Comparison of ENCODE assay signal across 14 cellular contexts in the genomic region with DNA sequence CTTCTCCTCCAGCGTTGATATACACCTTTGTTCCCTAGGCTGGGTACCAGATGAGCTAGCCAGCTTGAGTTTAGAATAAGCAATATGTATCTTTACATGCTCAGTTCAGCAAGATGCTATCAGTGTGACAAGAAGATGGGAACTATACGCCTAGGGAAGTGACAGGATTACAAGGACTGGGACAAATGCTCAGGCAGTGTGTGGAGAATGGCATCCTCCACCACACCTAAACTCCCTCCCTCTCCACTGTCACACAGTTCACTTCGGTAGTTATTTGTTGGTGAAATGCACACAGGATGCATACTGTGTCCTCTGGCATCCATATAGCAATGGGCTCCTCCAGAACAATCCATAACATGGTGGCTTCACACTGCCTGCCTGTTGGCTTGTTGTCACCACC. TPM values are rescaled to one million over a fixed set of nuclear protein-coding genes. Genes with fewer than 3 reads are reported as not detected.
DNase-seq lines count a peak whose midpoint lies in the region; ATAC-seq and TF ChIP-seq lines count a peak whose summit lies in the region.
"Had no signal": no experiment of that assay in that cellular context is flagged by ENCODE, and none has a peak within 500 bp of the region (broad histone marks: within the 10 kb centered on the region; RNA-seq: fewer than 3 reads in every experiment).

No MANE protein-coding gene starts in this region.

- H3K9me3 Mint-ChIP-seq in activated CD4-positive, alpha-beta T cell treated with anti-CD3 and anti-CD28 coated beads for 36 hours (ENCODE audit: low read depth), result peaks cover 18% of the 10 kb centered on the region
- no peaks in the 10 kb centered on the region for H3K9me3 Mint-ChIP-seq in activated naive CD8-positive, alpha-beta T cell (ENCODE audit: low read depth)
- H3K9me3 Mint-ChIP-seq in activated naive CD8-positive, alpha-beta T cell treated with anti-CD3 and anti-CD28 coated beads for 36 hours, result peaks cover 21% of the 10 kb centered on the region
- H3K9me3 Mint-ChIP-seq in activated T-helper 1 cell treated with anti-CD3 and anti-CD28 coated beads, Interleukin-12 subunit alpha, Interleukin-12 subunit beta, Interleukin-2, Interleukin-4 antibody, amounts not matched to agents 30 ng/mL and 10 ng/mL and 1 ng/mL, durations not matched to agents 14 hours and 24 hours and 36 hours, result peaks cover 32% of the 10 kb centered on the region
- peaks cover 3% of the 10 kb centered on the region for H3K9me3 Mint-ChIP-seq in stimulated activated memory B cell treated with anti-CD40 and anti-IgM and Interleukin-4, amounts not matched to agents 10 μg/mL and 1 μg/mL and 100 μg/mL, for 72 hours

- no peak overlapping the region for H3K4me3 ChIP-seq in brain microvascular endothelial cell (ENCODE audit: low read depth, low read length)

- intact Hi-C loops in activated CD4-positive, alpha-beta T cell treated with anti-CD3 and anti-CD28 coated beads for 36 hours (cut with DNase I, micrococcal nuclease), result no loop called here
- intact Hi-C loops in activated T-helper 1 cell treated with anti-CD3 and anti-CD28 coated beads, Interleukin-12 subunit alpha, Interleukin-12 subunit beta, Interleukin-2, Interleukin-4 antibody, amounts not matched to agents 30 ng/mL and 10 ng/mL and 1 ng/mL, durations not matched to agents 14 hours and 24 hours and 36 hours (cut with micrococcal nuclease), result no loop called here

- H3K27ac Mint-ChIP-seq in activated CD4-positive, alpha-beta T cell treated with anti-CD3 and anti-CD28 coated beads for 36 hours, result peak overlapping the region; percentile 15
- H3K27ac Mint-ChIP-seq in activated naive CD8-positive, alpha-beta T cell, result peak overlapping the region; percentile 79
- no peak overlapping the region for H3K27ac Mint-ChIP-seq in activated naive CD8-positive, alpha-beta T cell treated with anti-CD3 and anti-CD28 coated beads for 36 hours
- H3K27ac Mint-ChIP-seq in activated T-helper 1 cell treated with anti-CD3 and anti-CD28 coated beads, Interleukin-12 subunit alpha, Interleukin-12 subunit beta, Interleukin-2, Interleukin-4 antibody, amounts not matched to agents 30 ng/mL and 10 ng/mL and 1 ng/mL, durations not matched to agents 14 hours and 24 hours and 36 hours, result no peak overlapping the region
- peak overlapping the region; percentile 10 for H3K27ac Mint-ChIP-seq in stimulated activated memory B cell treated with anti-CD40 and anti-IgM and Interleukin-4, amounts not matched to agents 10 μg/mL and 1 μg/mL and 100 μg/mL, for 72 hours

- DNase-seq in activated CD4-positive, alpha-beta T cell treated with anti-CD3 and anti-CD28 coated beads for 36 hours, result no peak
- DNase-seq in activated CD4-positive, alpha-beta T cell treated with anti-CD3 and anti-CD28 coated beads, Interleukin-2, amount 50 U/mL, for 1 hour, result no peak
- no peak for DNase-seq in activated naive CD8-positive, alpha-beta T cell treated with anti-CD3 and anti-CD28 coated beads for 36 hours
- no peak for DNase-seq in activated T-helper 1 cell treated with anti-CD3 and anti-CD28 coated beads, Interleukin-12 subunit alpha, Interleukin-12 subunit beta, Interleukin-2, Interleukin-4 antibody, amounts not matched to agents 30 ng/mL and 10 ng/mL and 1 ng/mL, durations not matched to agents 14 hours and 24 hours and 36 hours (ENCODE audit: low spot score)
- no peak for DNase-seq in brain microvascular endothelial cell
- DNase-seq: C1 segment of cervical spinal cord, DMS79 treated with DMSO at 0.1 percent for 48 hours, KG1, NCI-H1092 treated with DMSO at 0.1 percent for 48 hours, NCI-H1694 treated with DMSO at 0.1 percent for 48 hours, PC-3 had no signal

- CTCF ChIA-PET in activated CD4-positive, alpha-beta T cell treated with anti-CD3 and anti-CD28 coated beads for 36 hours (lab: Charles Lee), result no interaction called here

- no peak overlapping the region for H3K27ac ChIP-seq in brain microvascular endothelial cell

- H3K36me3 ChIP-seq in brain microvascular endothelial cell (replicated peaks), result peaks cover 76% of the 10 kb centered on the region

- in situ Hi-C loops in brain microvascular endothelial cell (cut with HindIII; ENCODE audit: low pct_ligation_motif_present, low sequenced_read_pairs), result no loop called here

- H3K27me3 Mint-ChIP-seq in activated CD4-positive, alpha-beta T cell treated with anti-CD3 and anti-CD28 coated beads for 36 hours, result no peaks in the 10 kb centered on the region
- H3K27me3 Mint-ChIP-seq in activated naive CD8-positive, alpha-beta T cell, result no peaks in the 10 kb centered on the region
- H3K27me3 Mint-ChIP-seq in activated naive CD8-positive, alpha-beta T cell treated with anti-CD3 and anti-CD28 coated beads for 36 hours, result no peaks in the 10 kb centered on the region
- H3K27me3 Mint-ChIP-seq in activated T-helper 1 cell treated with anti-CD3 and anti-CD28 coated beads, Interleukin-12 subunit alpha, Interleukin-12 subunit beta, Interleukin-2, Interleukin-4 antibody, amounts not matched to agents 30 ng/mL and 10 ng/mL and 1 ng/mL, durations not matched to agents 14 hours and 24 hours and 36 hours (ENCODE audit: insufficient read depth), result no peaks in the 10 kb centered on the region
- H3K27me3 Mint-ChIP-seq in stimulated activated memory B cell treated with anti-CD40 and anti-IgM and Interleukin-4, amounts not matched to agents 10 μg/mL and 1 μg/mL and 100 μg/mL, for 72 hours, result no peaks in the 10 kb centered on the region

- peaks cover 86% of the 10 kb centered on the region for H3K36me3 Mint-ChIP-seq in activated CD4-positive, alpha-beta T cell treated with anti-CD3 and anti-CD28 coated beads for 36 hours (ENCODE audit: low read depth)
- peaks cover 53% of the 10 kb centered on the region for H3K36me3 Mint-ChIP-seq in activated naive CD8-positive, alpha-beta T cell
- peaks cover 85% of the 10 kb centered on the region for H3K36me3 Mint-ChIP-seq in activated naive CD8-positive, alpha-beta T cell treated with anti-CD3 and anti-CD28 coated beads for 36 hours
- peaks cover 84% of the 10 kb centered on the region for H3K36me3 Mint-ChIP-seq in activated T-helper 1 cell treated with anti-CD3 and anti-CD28 coated beads, Interleukin-12 subunit alpha, Interleukin-12 subunit beta, Interleukin-2, Interleukin-4 antibody, amounts not matched to agents 30 ng/mL and 10 ng/mL and 1 ng/mL, durations not matched to agents 14 hours and 24 hours and 36 hours (ENCODE audit: low read depth)
- H3K36me3 Mint-ChIP-seq in stimulated activated memory B cell treated with anti-CD40 and anti-IgM and Interleukin-4, amounts not matched to agents 10 μg/mL and 1 μg/mL and 100 μg/mL, for 72 hours, result peaks cover 68% of the 10 kb centered on the region

- no peaks in the 10 kb centered on the region for H3K27me3 ChIP-seq in brain microvascular endothelial cell (replicated peaks)

- TF ChIP-seq CTCF in brain microvascular endothelial cell (IDR thresholded peaks at IDR 0.05; ENCODE audit: low read depth, low read length, missing control alignments), result no peak

- no peak for ATAC-seq in activated CD4-positive, alpha-beta T cell treated with anti-CD3 and anti-CD28 coated beads for 36 hours
- ATAC-seq in stimulated activated memory B cell treated with anti-CD40 and anti-IgM and Interleukin-4, amounts not matched to agents 10 μg/mL and 1 μg/mL and 100 μg/mL, for 72 hours, result no peak
- no peak for ATAC-seq in GM19035 (IDR thresholded peaks at IDR 0.05; ENCODE audit: unreplicated experiment)
- ATAC-seq: PC-3 had no signal

- peaks cover 69% of the 10 kb centered on the region for H3K4me1 Mint-ChIP-seq in activated CD4-positive, alpha-beta T cell treated with anti-CD3 and anti-CD28 coated beads for 36 hours
- H3K4me1 Mint-ChIP-seq in activated naive CD8-positive, alpha-beta T cell (ENCODE audit: low read depth), result peaks cover 82% of the 10 kb centered on the region
- peaks cover 56% of the 10 kb centered on the region for H3K4me1 Mint-ChIP-seq in activated naive CD8-positive, alpha-beta T cell treated with anti-CD3 and anti-CD28 coated beads for 36 hours
- H3K4me1 Mint-ChIP-seq in activated T-helper 1 cell treated with anti-CD3 and anti-CD28 coated beads, Interleukin-12 subunit alpha, Interleukin-12 subunit beta, Interleukin-2, Interleukin-4 antibody, amounts not matched to agents 30 ng/mL and 10 ng/mL and 1 ng/mL, durations not matched to agents 14 hours and 24 hours and 36 hours (ENCODE audit: low read depth), result peaks cover 85% of the 10 kb centered on the region
- H3K4me1 Mint-ChIP-seq in stimulated activated memory B cell treated with anti-CD40 and anti-IgM and Interleukin-4, amounts not matched to agents 10 μg/mL and 1 μg/mL and 100 μg/mL, for 72 hours, result peaks cover 22% of the 10 kb centered on the region

- POLR2A ChIA-PET in activated CD4-positive, alpha-beta T cell treated with anti-CD3 and anti-CD28 coated beads for 36 hours (lab: Charles Lee), result interaction anchor here (1.1 kb wide), 1 partner anchor 109 kb away, joined by 4 read pairs; no protein-coding TSS in a partner anchor

- no peak overlapping the region for H3K4me3 Mint-ChIP-seq in activated CD4-positive, alpha-beta T cell treated with anti-CD3 and anti-CD28 coated beads for 36 hours
- H3K4me3 Mint-ChIP-seq in activated naive CD8-positive, alpha-beta T cell, result peak overlapping the region; percentile 67
- no peak overlapping the region for H3K4me3 Mint-ChIP-seq in activated naive CD8-positive, alpha-beta T cell treated with anti-CD3 and anti-CD28 coated beads for 36 hours
- peak overlapping the region; percentile 5 for H3K4me3 Mint-ChIP-seq in activated T-helper 1 cell treated with anti-CD3 and anti-CD28 coated beads, Interleukin-12 subunit alpha, Interleukin-12 subunit beta, Interleukin-2, Interleukin-4 antibody, amounts not matched to agents 30 ng/mL and 10 ng/mL and 1 ng/mL, durations not matched to agents 14 hours and 24 hours and 36 hours
- no peak overlapping the region for H3K4me3 Mint-ChIP-seq in stimulated activated memory B cell treated with anti-CD40 and anti-IgM and Interleukin-4, amounts not matched to agents 10 μg/mL and 1 μg/mL and 100 μg/mL, for 72 hours

RNA-seq across cellular contexts. Expression of a gene that starts 7.7 kb away (rescaled TPM):
- 100 to 1,000 TPM; 317 to 343 TPM for total RNA-seq in activated CD4-positive, alpha-beta T cell treated with anti-CD3 and anti-CD28 coated beads for 36 hours
- 100 to 1,000 TPM; 383 to 389 TPM for total RNA-seq in activated naive CD8-positive, alpha-beta T cell treated with anti-CD3 and anti-CD28 coated beads for 36 hours
- total RNA-seq in activated T-helper 1 cell treated with anti-CD3 and anti-CD28 coated beads, Interleukin-12 subunit alpha, Interleukin-12 subunit beta, Interleukin-2, Interleukin-4 antibody, amounts not matched to agents 30 ng/mL and 10 ng/mL and 1 ng/mL, durations not matched to agents 14 hours and 24 hours and 36 hours, result 129 and 136 TPM in 2 replicates

Comparison
In these comparisons a context has a peak if more than half of its experiments do, and no peak if none do; other contexts are left out.
1. H3K27ac Mint-ChIP-seq: peak in activated CD4-positive, alpha-beta T cell treated with anti-CD3 and anti-CD28 coated beads for 36 hours (single experiment), activated naive CD8-positive, alpha-beta T cell (single experiment) and stimulated activated memory B cell treated with anti-CD40 and anti-IgM and Interleukin-4, amounts not matched to agents 10 μg/mL and 1 μg/mL and 100 μg/mL, for 72 hours (single experiment); none in activated naive CD8-positive, alpha-beta T cell treated with anti-CD3 and anti-CD28 coated beads for 36 hours (single experiment) and activated T-helper 1 cell treated with anti-CD3 and anti-CD28 coated beads, Interleukin-12 subunit alpha, Interleukin-12 subunit beta, Interleukin-2, Interleukin-4 antibody, amounts not matched to agents 30 ng/mL and 10 ng/mL and 1 ng/mL, durations not matched to agents 14 hours and 24 hours and 36 hours (single experiment).
2. H3K4me3 Mint-ChIP-seq: peak in activated naive CD8-positive, alpha-beta T cell (single experiment) and activated T-helper 1 cell treated with anti-CD3 and anti-CD28 coated beads, Interleukin-12 subunit alpha, Interleukin-12 subunit beta, Interleukin-2, Interleukin-4 antibody, amounts not matched to agents 30 ng/mL and 10 ng/mL and 1 ng/mL, durations not matched to agents 14 hours and 24 hours and 36 hours (single experiment); none in activated CD4-positive, alpha-beta T cell treated with anti-CD3 and anti-CD28 coated beads for 36 hours (single experiment), activated naive CD8-positive, alpha-beta T cell treated with anti-CD3 and anti-CD28 coated beads for 36 hours (single experiment) and stimulated activated memory B cell treated with anti-CD40 and anti-IgM and Interleukin-4, amounts not matched to agents 10 μg/mL and 1 μg/mL and 100 μg/mL, for 72 hours (single experiment).